8 cellular contexts compared by ENCODE assay signal in genomic region chr4:6709230-6710114, GRCh38. TPM values are rescaled to one million over a fixed set of nuclear protein-coding genes. Genes with fewer than 3 reads are reported as not detected.
A peak's percentile ranks its signal among the peaks of the same experiment; 100 is the strongest.
DNase-seq lines count a peak whose midpoint lies in the region; ATAC-seq and TF ChIP-seq lines count a peak whose summit lies in the region.

Gene MRFAP1L1 (minus strand): TSS chr4:6709865. CDS start chr4:6709629, 236 bp downstream.

- peak within 1 kb of the TSS; percentile 94 for H2AFZ ChIP-seq in SU-DHL-6 (ENCODE audit: low read depth, low read length, severe bottlenecking)

- TF ChIP-seq CTCF in SU-DHL-6 (IDR thresholded peaks at IDR 0.05; ENCODE audit: insufficient read depth, low read length, poor library complexity, severe bottlenecking) (no peak), osteocyte (IDR thresholded peaks at IDR 0.05) (no peak), thoracic aorta (IDR thresholded peaks at IDR 0.05) (no peak)

- ATAC-seq in HG02623 (IDR thresholded peaks at IDR 0.05; ENCODE audit: unreplicated experiment) (peak; percentile 55), thoracic aorta (ENCODE audit: insufficient number of reproducible peaks, low FRiP score, low read depth) (peak; percentile 78)
- ATAC-seq in activated naive CD8-positive, alpha-beta T cell treated with anti-CD3 and anti-CD28 coated beads, Interleukin-2, amount 10 ng/mL, durations not matched to agents 7 days and 5 days (ENCODE audit: low read depth) = peak; percentile 76

- peak within 1 kb of the TSS; percentile 99 for H3K27ac Mint-ChIP-seq in activated naive CD8-positive, alpha-beta T cell treated with anti-CD3 and anti-CD28 coated beads, Interleukin-2, amount 10 ng/mL, durations not matched to agents 7 days and 5 days
- peak within 1 kb of the TSS; percentile 97 for H3K27ac Mint-ChIP-seq in osteocyte (ENCODE audit: unreplicated experiment)

- H3K4me1 Mint-ChIP-seq in activated naive CD8-positive, alpha-beta T cell treated with anti-CD3 and anti-CD28 coated beads, Interleukin-2, amount 10 ng/mL, durations not matched to agents 7 days and 5 days = peaks cover 48% of the 10 kb centered on the region
- peaks cover 45% of the 10 kb centered on the region for H3K4me1 Mint-ChIP-seq in osteocyte (ENCODE audit: unreplicated experiment)

- peaks cover 33 to 46% of the 10 kb centered on the region in 2 donors for H3K4me1 ChIP-seq in thoracic aorta (ENCODE audit: control insufficient read depth in 1 of 2, low read depth in 2 of 2)

- peaks cover 10% of the 10 kb centered on the region for H3K9me3 Mint-ChIP-seq in activated naive CD8-positive, alpha-beta T cell treated with anti-CD3 and anti-CD28 coated beads, Interleukin-2, amount 10 ng/mL, durations not matched to agents 7 days and 5 days
- H3K9me3 Mint-ChIP-seq in osteocyte (ENCODE audit: unreplicated experiment) = no peaks in the 10 kb centered on the region

- H3K27me3 ChIP-seq in SU-DHL-6 (ENCODE audit: low read length) (no peaks in the 10 kb centered on the region), thoracic aorta (replicated peaks; ENCODE audit: insufficient read depth) (no peaks in the 10 kb centered on the region)

- H3K4me3 ChIP-seq in GM08714 (ENCODE audit: low read length) = peak within 1 kb of the TSS; percentile 69
- peak within 1 kb of the TSS; percentile 72 for H3K4me3 ChIP-seq in SU-DHL-6 (ENCODE audit: insufficient read depth, low read length, poor library complexity, severe bottlenecking)
- peak within 1 kb of the TSS; percentile 96 for H3K4me3 ChIP-seq in thoracic aorta

- H4K20me1 ChIP-seq in SU-DHL-6 (ENCODE audit: low read depth, low read length) = no peaks in the 10 kb centered on the region

- H3K4me2 ChIP-seq in SU-DHL-6 (ENCODE audit: low read depth, low read length, poor library complexity, severe bottlenecking) = peak within 1 kb of the TSS; percentile 59

- peak within 1 kb of the TSS; percentile 97 for H3K4me3 Mint-ChIP-seq in activated naive CD8-positive, alpha-beta T cell treated with anti-CD3 and anti-CD28 coated beads, Interleukin-2, amount 10 ng/mL, durations not matched to agents 7 days and 5 days
- H3K4me3 Mint-ChIP-seq in osteocyte (ENCODE audit: unreplicated experiment) = peak within 1 kb of the TSS; percentile 99

- peaks cover 40% of the 10 kb centered on the region for H3K36me3 Mint-ChIP-seq in activated naive CD8-positive, alpha-beta T cell treated with anti-CD3 and anti-CD28 coated beads, Interleukin-2, amount 10 ng/mL, durations not matched to agents 7 days and 5 days
- peaks cover 20% of the 10 kb centered on the region for H3K36me3 Mint-ChIP-seq in osteocyte (ENCODE audit: unreplicated experiment)

- H3K9me2 ChIP-seq in SU-DHL-6 (replicated peaks; ENCODE audit: insufficient read depth, low read length) = no peaks in the 10 kb centered on the region

- peak within 1 kb of the TSS; percentile 59 for H3K9ac ChIP-seq in SU-DHL-6 (ENCODE audit: low read length)

- H3K27ac ChIP-seq in SU-DHL-6 (ENCODE audit: low read depth, low read length) (peak within 1 kb of the TSS; percentile 52), thoracic aorta (peak within 1 kb of the TSS; percentile 49 to 84)

- H3K79me2 ChIP-seq in SU-DHL-6 (ENCODE audit: insufficient read depth, low read length) = peaks cover 17% of the 10 kb centered on the region; the same call in 1 of the 2 replicates

- H3K9me3 ChIP-seq in SU-DHL-6 (ENCODE audit: insufficient read depth, low read length) (no peaks in the 10 kb centered on the region; the same call in 1 of the 2 replicates), thoracic aorta (no peaks in the 10 kb centered on the region)

- intact Hi-C loops in head of caudate nucleus (cut with DNase I) = loop anchor here (2.0 to 10.0 kb wide), 2 partner anchors 69 to 275 kb away; partner anchors contain the start of gene MRFAP1

- H3K36me3 ChIP-seq in SU-DHL-6 (ENCODE audit: low read length) = peaks cover 8% of the 10 kb centered on the region; the same call in 1 of the 2 replicates
- H3K36me3 ChIP-seq in thoracic aorta = no peaks in the 10 kb centered on the region

- H3F3A ChIP-seq in SU-DHL-6 (ENCODE audit: insufficient read depth) = 0 out of 2 replicates have a peak, but pooled peaks cover 5% of the 10 kb centered on the region

- POLR2A ChIA-PET in activated naive CD8-positive, alpha-beta T cell treated with anti-CD3 and anti-CD28 coated beads, Interleukin-2, amount 10 ng/mL, durations not matched to agents 7 days and 5 days (lab: Charles Lee) = interaction anchor here (0.6 to 11.7 kb wide), 10 partner anchors 8 to 135 kb away, joined by 3 to 124 read pairs (median 8); partner anchors contain the start of genes MAN2B2 and MRFAP1

- DNase-seq in NCI-H128 (lab: John Stamatoyannopoulos, UW; ENCODE audit: unreplicated experiment) (peak; percentile 87), head of caudate nucleus (peak; percentile 90 to 99 (median 96)), osteocyte (ENCODE audit: extremely low spot score, unreplicated experiment) (peak; percentile 98), thoracic aorta (ENCODE audit: low spot score) (peak; percentile 90)
- peak; percentile 95 for DNase-seq in activated naive CD8-positive, alpha-beta T cell treated with anti-CD3 and anti-CD28 coated beads, Interleukin-2, amount 10 ng/mL, durations not matched to agents 7 days and 5 days

- H3K27me3 Mint-ChIP-seq in activated naive CD8-positive, alpha-beta T cell treated with anti-CD3 and anti-CD28 coated beads, Interleukin-2, amount 10 ng/mL, durations not matched to agents 7 days and 5 days = peaks cover 4% of the 10 kb centered on the region
- H3K27me3 Mint-ChIP-seq in osteocyte (ENCODE audit: unreplicated experiment) = peaks cover 9% of the 10 kb centered on the region

RNA-seq across cellular contexts. Expression of gene MRFAP1L1, which starts in this region (rescaled TPM):
- total RNA-seq in activated naive CD8-positive, alpha-beta T cell treated with anti-CD3 and anti-CD28 coated beads, Interleukin-2, amount 10 ng/mL, durations not matched to agents 7 days and 5 days = 10 to 100 TPM; 74.6 to 80.0 TPM
- total RNA-seq in osteocyte (58.6 and 58.8 TPM in 2 replicates), thoracic aorta (10 to 100 TPM; 47.1 to 62.6 TPM)

Comparison
In these comparisons a context has a peak if more than half of its experiments do, and no peak if none do; other contexts are left out.
1. Peak in every context shown above with its lines: DNase-seq, ATAC-seq, H3K4me3 ChIP-seq and H3K27ac ChIP-seq.